ENCODE assay signal across 34 cellular contexts in genomic region chr18:272650-273049, GRCh38.
"Had no signal": no experiment of that assay in that cellular context is flagged by ENCODE, and none has a peak within 500 bp of the region (broad histone marks: within the 10 kb centered on the region; RNA-seq: fewer than 3 reads in every experiment).

No MANE protein-coding gene starts in this region.

- H3K9me3 Mint-ChIP-seq: activated CD4-positive, alpha-beta memory T cell treated with anti-CD3 and anti-CD28 coated beads for 36 hours; activated CD4-positive, alpha-beta T cell treated with anti-CD3 and anti-CD28 coated beads, Interleukin-2, amount 10 ng/mL, durations not matched to agents 24 days and 14 days; activated naive CD4-positive, alpha-beta T cell treated with anti-CD3 and anti-CD28 coated beads for 36 hours; activated naive CD8-positive, alpha-beta T cell treated with anti-CD3 and anti-CD28 coated beads, Interleukin-2, amount 10 ng/mL, durations not matched to agents 7 days and 5 days; activated T-helper 1 cell treated with anti-CD3 and anti-CD28 coated beads, Interleukin-12 subunit alpha, Interleukin-12 subunit beta, Interleukin-2, Interleukin-4 antibody, amounts not matched to agents 30 ng/mL and 10 ng/mL and 1 ng/mL, durations not matched to agents 14 hours and 24 hours and 36 hours; neural crest cell had no signal

- H3K4me3 Mint-ChIP-seq: activated CD4-positive, alpha-beta memory T cell treated with anti-CD3 and anti-CD28 coated beads for 36 hours; activated CD4-positive, alpha-beta T cell treated with anti-CD3 and anti-CD28 coated beads, Interleukin-2, amount 10 ng/mL, durations not matched to agents 24 days and 14 days; activated naive CD4-positive, alpha-beta T cell treated with anti-CD3 and anti-CD28 coated beads for 36 hours; activated naive CD8-positive, alpha-beta T cell treated with anti-CD3 and anti-CD28 coated beads, Interleukin-2, amount 10 ng/mL, durations not matched to agents 7 days and 5 days; activated T-helper 1 cell treated with anti-CD3 and anti-CD28 coated beads, Interleukin-12 subunit alpha, Interleukin-12 subunit beta, Interleukin-2, Interleukin-4 antibody, amounts not matched to agents 30 ng/mL and 10 ng/mL and 1 ng/mL, durations not matched to agents 14 hours and 24 hours and 36 hours; brain; naive thymus-derived CD4-positive, alpha-beta T cell; neural crest cell; stimulated activated naive B cell treated with anti-CD40 and anti-IgM and Interleukin-4, amounts not matched to agents 10 μg/mL and 1 μg/mL and 100 μg/mL, for 72 hours had no signal

- DNase-seq: activated CD4-positive, alpha-beta memory T cell treated with anti-CD3 and anti-CD28 coated beads for 36 hours; activated CD4-positive, alpha-beta T cell treated with anti-CD3 and anti-CD28 coated beads, Interleukin-2, amount 10 ng/mL, durations not matched to agents 24 days and 14 days; activated CD4-positive, CD25-positive, alpha-beta regulatory T cell treated with anti-CD3 and anti-CD28 coated beads, Interleukin-2, amount 50 U/mL, for 72 hours; activated CD8-positive, alpha-beta memory T cell treated with anti-CD3 and anti-CD28 coated beads, Interleukin-2, amount 50 U/mL, for 4 hours; activated effector memory CD4-positive, alpha-beta T cell treated with anti-CD3 and anti-CD28 coated beads, Interleukin-2, amount 50 U/mL, for 16 hours; activated naive CD4-positive, alpha-beta T cell treated with anti-CD3 and anti-CD28 coated beads for 36 hours; activated naive CD8-positive, alpha-beta T cell treated with anti-CD3 and anti-CD28 coated beads, Interleukin-2, amount 10 ng/mL, durations not matched to agents 7 days and 5 days; activated T-cell treated with anti-CD3 and anti-CD28 coated beads, Interleukin-2, amount 50 U/mL, for 1 hour; dorsolateral prefrontal cortex; effector memory CD4-positive, alpha-beta T cell; left cardiac atrium; left ventricle myocardium superior; midbrain; naive thymus-derived CD4-positive, alpha-beta T cell; occipital lobe; right cardiac atrium; stimulated activated CD4-positive, alpha-beta T cell treated with anti-CD3 and anti-CD28 coated beads, Interleukin-15, amount 100 ng/mL, for 24 hours; stimulated activated CD4-positive, alpha-beta T cell treated with anti-CD3 and anti-CD28 coated beads, Interleukin-2, amount 100 ng/mL, for 24 hours; stimulated activated naive B cell treated with anti-CD40 and anti-IgM and Interleukin-4, amounts not matched to agents 10 μg/mL and 1 μg/mL and 100 μg/mL, for 72 hours; T-helper 17 cell; T1000; WERI-Rb-1 had no signal

- H3K9me3 ChIP-seq: suprapubic skin had no signal

- FAIRE-seq: endothelial cell of umbilical vein, keratinocyte had no signal

- H3K27ac ChIP-seq: ascending aorta, coronary artery, dorsolateral prefrontal cortex, esophagus muscularis mucosa, foreskin keratinocyte, parathyroid adenoma, suprapubic skin, tibial nerve, WERI-Rb-1 had no signal

- H3K4me3 ChIP-seq: ascending aorta, coronary artery, dorsolateral prefrontal cortex, esophagus muscularis mucosa, suprapubic skin, tibial nerve had no signal

- H2AFZ ChIP-seq: parathyroid adenoma had no signal

- H3K27me3 Mint-ChIP-seq: T-helper 17 cell had no signal

- H3K27ac Mint-ChIP-seq: activated CD4-positive, alpha-beta memory T cell treated with anti-CD3 and anti-CD28 coated beads for 36 hours; activated CD4-positive, alpha-beta T cell treated with anti-CD3 and anti-CD28 coated beads, Interleukin-2, amount 10 ng/mL, durations not matched to agents 24 days and 14 days; activated naive CD4-positive, alpha-beta T cell treated with anti-CD3 and anti-CD28 coated beads for 36 hours; activated naive CD8-positive, alpha-beta T cell treated with anti-CD3 and anti-CD28 coated beads, Interleukin-2, amount 10 ng/mL, durations not matched to agents 7 days and 5 days; activated T-helper 1 cell treated with anti-CD3 and anti-CD28 coated beads, Interleukin-12 subunit alpha, Interleukin-12 subunit beta, Interleukin-2, Interleukin-4 antibody, amounts not matched to agents 30 ng/mL and 10 ng/mL and 1 ng/mL, durations not matched to agents 14 hours and 24 hours and 36 hours; naive thymus-derived CD4-positive, alpha-beta T cell; stimulated activated naive B cell treated with anti-CD40 and anti-IgM and Interleukin-4, amounts not matched to agents 10 μg/mL and 1 μg/mL and 100 μg/mL, for 72 hours; T-helper 17 cell had no signal

- H3K9ac ChIP-seq: parathyroid adenoma had no signal

- H3K27me3 ChIP-seq: ascending aorta, dorsolateral prefrontal cortex, esophagus muscularis mucosa, foreskin keratinocyte, suprapubic skin, tibial nerve had no signal

- H3K36me3 Mint-ChIP-seq: brain had no signal

- ATAC-seq: foreskin keratinocyte; left cardiac atrium; left ventricle myocardium superior; naive thymus-derived CD4-positive, alpha-beta T cell; right cardiac atrium; stimulated activated naive B cell treated with anti-CD40 and anti-IgM and Interleukin-4, amounts not matched to agents 10 μg/mL and 1 μg/mL and 100 μg/mL, for 72 hours; T-helper 17 cell had no signal

- H3K36me3 ChIP-seq: ascending aorta, esophagus muscularis mucosa, suprapubic skin, tibial nerve had no signal
